Comparison of ENCODE assay signal across 38 cellular contexts in the genomic region with DNA sequence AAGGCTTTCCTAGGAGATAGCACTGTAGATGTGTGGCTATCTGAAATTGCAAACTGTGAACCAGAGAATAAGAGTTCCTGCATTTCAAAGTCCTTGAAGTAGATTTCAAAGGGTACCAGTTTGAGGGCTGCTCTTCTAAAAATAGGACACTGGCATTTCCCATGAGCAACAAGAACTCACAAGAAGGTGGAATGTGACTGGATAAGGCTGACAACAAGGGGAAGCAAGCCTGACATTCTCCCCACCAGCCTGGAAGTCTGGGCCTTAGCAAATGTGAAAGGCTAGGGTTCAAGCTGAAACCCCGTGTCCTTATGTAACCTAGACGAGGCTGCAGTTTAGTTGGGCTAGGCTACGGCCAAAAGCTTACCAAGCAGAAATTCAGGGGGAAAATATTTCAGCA. TPM values are rescaled to one million over a fixed set of nuclear protein-coding genes. Genes with fewer than 3 reads are reported as not detected.
A peak's percentile ranks its signal among the peaks of the same experiment; 100 is the strongest.
DNase-seq lines count a peak whose midpoint lies in the region; ATAC-seq, FAIRE-seq and TF ChIP-seq lines count a peak whose summit lies in the region.
"Had no signal": no experiment of that assay in that cellular context is flagged by ENCODE, and none has a peak within 500 bp of the region (broad histone marks: within the 10 kb centered on the region; RNA-seq: fewer than 3 reads in every experiment).

No MANE protein-coding gene starts in this region.

- no peak for FAIRE-seq in HepG2 (lab: Jason Lieb, UNC)
- FAIRE-seq: A204.1, D721Med, kidney, TTC549 had no signal

- POLR2A ChIA-PET in HepG2 (lab: Yijun Ruan, JAX) = no interaction called here

- no peak for TF ChIP-seq POLR2A in right lobe of liver (IDR thresholded peaks at IDR 0.05)
- no peak for TF ChIP-seq POLR2A in HepG2 (IDR thresholded peaks at IDR 0.05; ENCODE audit: insufficient read depth in 1 of 2, low read depth in 2 of 2, low read length in 2 of 2)

- H3K27me3 ChIP-seq in right lobe of liver (no peaks in the 10 kb centered on the region), HepG2 (ENCODE audit: control insufficient read depth in 1 of 2, insufficient read depth in 2 of 2, low read length in 2 of 2) (0 out of 5 replicates have a peak, but pooled peaks cover 0 to 6% of the 10 kb centered on the region in 2 experiments), heart right ventricle (no peaks in the 10 kb centered on the region), upper lobe of right lung (no peaks in the 10 kb centered on the region)
- H3K27me3 ChIP-seq: suprapubic skin, vagina had no signal

- H3K79me2 ChIP-seq in HepG2 (ENCODE audit: insufficient read depth, low read length) = no peaks in the 10 kb centered on the region

- H3K4me1 Mint-ChIP-seq in osteocyte (ENCODE audit: unreplicated experiment) = peaks cover 32% of the 10 kb centered on the region
- H3K4me1 Mint-ChIP-seq: activated CD8-positive, alpha-beta memory T cell treated with anti-CD3 and anti-CD28 coated beads, Interleukin-2, amount 10 ng/mL, durations not matched to agents 7 days and 5 days; activated naive CD8-positive, alpha-beta T cell treated with anti-CD3 and anti-CD28 coated beads, Interleukin-2, amount 10 ng/mL, durations not matched to agents 7 days and 5 days; stimulated activated memory B cell treated with anti-CD40 and anti-IgM and Interleukin-4, amounts not matched to agents 10 μg/mL and 1 μg/mL and 100 μg/mL, for 72 hours had no signal

- H4K20me1 ChIP-seq in HepG2 (ENCODE audit: insufficient read depth, low read length) = no peaks in the 10 kb centered on the region

- H3K9ac ChIP-seq in HepG2 (ENCODE audit: insufficient read depth, low read depth, low read length) = no peak overlapping the region

- H3K36me3 Mint-ChIP-seq in osteocyte (ENCODE audit: unreplicated experiment) = no peaks in the 10 kb centered on the region
- H3K36me3 Mint-ChIP-seq: activated CD8-positive, alpha-beta memory T cell treated with anti-CD3 and anti-CD28 coated beads, Interleukin-2, amount 10 ng/mL, durations not matched to agents 7 days and 5 days; activated naive CD8-positive, alpha-beta T cell treated with anti-CD3 and anti-CD28 coated beads, Interleukin-2, amount 10 ng/mL, durations not matched to agents 7 days and 5 days; stimulated activated memory B cell treated with anti-CD40 and anti-IgM and Interleukin-4, amounts not matched to agents 10 μg/mL and 1 μg/mL and 100 μg/mL, for 72 hours had no signal

- H3K4me3 ChIP-seq in right lobe of liver (no peak overlapping the region), HepG2 (replicated peaks in 1 of 3; ENCODE audit: insufficient read depth in 1 of 3, low read depth in 2 of 3, low read length in 3 of 3) (no peak overlapping the region), heart right ventricle (no peak overlapping the region), mesodermal cell (ENCODE audit: extremely low read depth, insufficient read depth, low read length, poor library complexity, severe bottlenecking) (peak overlapping the region; percentile 3), upper lobe of right lung (no peak overlapping the region)
- H3K4me3 ChIP-seq: suprapubic skin, vagina had no signal

- TF ChIP-seq RAD21 in HepG2 (CRISPR knock-in tag; IDR thresholded peaks at IDR 0.05) = no peak

- CTCF ChIA-PET in HepG2 (lab: Yijun Ruan, JAX; ENCODE audit: low intra/inter-chr PET ratio, low total read pairs) = no interaction called here

- H3K27ac ChIP-seq in right lobe of liver (peak overlapping the region in 2 of 3 donors; percentile 0 to 47), HepG2 (ENCODE audit: extremely low read length, insufficient read depth, low read length) (no peak overlapping the region), heart right ventricle (peak overlapping the region; percentile 19 to 89 (median 78)), mesodermal cell (ENCODE audit: low read depth, low read length, severe bottlenecking) (peak overlapping the region; percentile 63), upper lobe of right lung (peak overlapping the region; percentile 19)
- H3K27ac ChIP-seq: suprapubic skin, vagina had no signal

- 18% methylated on average over 3 of the region's 3 CpGs for WGBS in right lobe of liver (ENCODE audit: insufficient coverage, low coverage, low lambda C conversion rate, missing lambda C conversion rate)
- WGBS in HepG2 (ENCODE audit: low lambda C conversion rate) = 8% methylated on average over 3 of the region's 3 CpGs
- whole genome bisulfite sequencing in heart right ventricle, 2 donors = 34 to 42% methylated on average over 3 of the region's 3 CpGs
- 60% methylated on average over 2 of the region's 3 CpGs; no CpG with 5 or more reads in 1 of the 2 experiments for WGBS in mesodermal cell (ENCODE audit: insufficient coverage in 2 of 2), 2 experiments

- no peaks in the 10 kb centered on the region for H3K9me3 ChIP-seq in right lobe of liver
- no peaks in the 10 kb centered on the region for H3K9me3 ChIP-seq in HepG2 (ENCODE audit: low read length)
- no peaks in the 10 kb centered on the region for H3K9me3 ChIP-seq in heart right ventricle
- H3K9me3 ChIP-seq in mesodermal cell (ENCODE audit: control insufficient read depth, low read length) = no peaks in the 10 kb centered on the region
- no peaks in the 10 kb centered on the region for H3K9me3 ChIP-seq in upper lobe of right lung
- H3K9me3 ChIP-seq: suprapubic skin, vagina had no signal

- no peak for TF ChIP-seq EP300 in HepG2 (IDR thresholded peaks at IDR 0.05; ENCODE audit: low read depth in 2 of 2, low read length in 2 of 2)
- no peak for TF ChIP-seq EP300 in HepG2 (CRISPR knock-in tag; IDR thresholded peaks at IDR 0.05; ENCODE audit: borderline replicate concordance)

- no peak overlapping the region for H3K4me2 ChIP-seq in HepG2 (ENCODE audit: low read depth, low read length)

- no peak for TF ChIP-seq CTCF in right lobe of liver (IDR thresholded peaks at IDR 0.05)
- TF ChIP-seq CTCF in HepG2 (CRISPR knock-in tag; IDR thresholded peaks at IDR 0.05) = no peak
- no peak for TF ChIP-seq CTCF in heart right ventricle (IDR thresholded peaks at IDR 0.05)
- TF ChIP-seq CTCF in upper lobe of right lung (IDR thresholded peaks at IDR 0.05) = no peak
- no peak for TF ChIP-seq CTCF in osteocyte (IDR thresholded peaks at IDR 0.05)

- in situ Hi-C loops in HepG2 (cut with HindIII; ENCODE audit: extremely low pct_ligation_motif_present, low pct_unique_long_range_greater_than_20kb) = no loop called here

- no peaks in the 10 kb centered on the region for H3K27me3 Mint-ChIP-seq in osteocyte (ENCODE audit: unreplicated experiment)

- H3K4me1 ChIP-seq in right lobe of liver (peaks cover 0 to 14% (median 4%) of the 10 kb centered on the region in 4 donors), HepG2 (ENCODE audit: insufficient read depth, low read length) (no peaks in the 10 kb centered on the region), heart right ventricle (peaks cover 3 to 46% (median 18%) of the 10 kb centered on the region in 9 donors), mesodermal cell (ENCODE audit: control insufficient read depth, insufficient read depth, low read length, poor library complexity, severe bottlenecking) (peaks cover 33% of the 10 kb centered on the region), upper lobe of right lung (peaks cover 7% of the 10 kb centered on the region)
- H3K4me1 ChIP-seq: vagina had no signal

- no TSS peak for BruUV-seq in HepG2 (replicated peaks; lab: Mats Ljungman, UMichigan)

- H3K36me3 ChIP-seq in right lobe of liver = no peaks in the 10 kb centered on the region
- H3K36me3 ChIP-seq in HepG2 (replicated peaks in 1 of 2; ENCODE audit: control insufficient read depth in 1 of 2, insufficient read depth in 2 of 2, low read length in 2 of 2) = no peaks in the 10 kb centered on the region
- H3K36me3 ChIP-seq in heart right ventricle = no peaks in the 10 kb centered on the region
- H3K36me3 ChIP-seq in mesodermal cell (ENCODE audit: control insufficient read depth, insufficient read depth, low read length) = no peaks in the 10 kb centered on the region
- H3K36me3 ChIP-seq in upper lobe of right lung = no peaks in the 10 kb centered on the region
- H3K36me3 ChIP-seq: suprapubic skin, vagina had no signal

- no peak overlapping the region for H3K4me3 Mint-ChIP-seq in osteocyte (ENCODE audit: unreplicated experiment)
- H3K4me3 Mint-ChIP-seq: activated CD8-positive, alpha-beta memory T cell treated with anti-CD3 and anti-CD28 coated beads, Interleukin-2, amount 10 ng/mL, durations not matched to agents 7 days and 5 days; activated naive CD8-positive, alpha-beta T cell treated with anti-CD3 and anti-CD28 coated beads, Interleukin-2, amount 10 ng/mL, durations not matched to agents 7 days and 5 days; CD4-positive, alpha-beta T cell; dendritic cell treated with granulocyte-macrophage colony-stimulating factor and Interleukin-4, amounts not matched to agents 40 ng/mL and 50 ng/mL, for 4 days; endodermal cell; neural crest cell; stimulated activated memory B cell treated with anti-CD40 and anti-IgM and Interleukin-4, amounts not matched to agents 10 μg/mL and 1 μg/mL and 100 μg/mL, for 72 hours; T-helper 1 cell treated with Interleukin-12 subunit alpha and Interleukin-12 subunit beta and Interleukin-4 antibody, amounts not matched to agents 30 μg/mL and 1 μg/mL, for 36 hours had no signal

- H3K9me3 Mint-ChIP-seq in osteocyte (ENCODE audit: unreplicated experiment) = no peaks in the 10 kb centered on the region
- H3K9me3 Mint-ChIP-seq: activated naive CD8-positive, alpha-beta T cell treated with anti-CD3 and anti-CD28 coated beads, Interleukin-2, amount 10 ng/mL, durations not matched to agents 7 days and 5 days had no signal

- no peak overlapping the region for H3K27ac Mint-ChIP-seq in osteocyte (ENCODE audit: unreplicated experiment)
- H3K27ac Mint-ChIP-seq: activated CD8-positive, alpha-beta memory T cell treated with anti-CD3 and anti-CD28 coated beads, Interleukin-2, amount 10 ng/mL, durations not matched to agents 7 days and 5 days; activated naive CD8-positive, alpha-beta T cell treated with anti-CD3 and anti-CD28 coated beads, Interleukin-2, amount 10 ng/mL, durations not matched to agents 7 days and 5 days; CD4-positive, alpha-beta T cell; dendritic cell treated with granulocyte-macrophage colony-stimulating factor and Interleukin-4, amounts not matched to agents 40 ng/mL and 50 ng/mL, for 4 days; endodermal cell; stimulated activated memory B cell treated with anti-CD40 and anti-IgM and Interleukin-4, amounts not matched to agents 10 μg/mL and 1 μg/mL and 100 μg/mL, for 72 hours; T-helper 1 cell treated with Interleukin-12 subunit alpha and Interleukin-12 subunit beta and Interleukin-4 antibody, amounts not matched to agents 30 μg/mL and 1 μg/mL, for 36 hours had no signal

- DNase-seq in right lobe of liver (no peak), HepG2 (ENCODE audit: low spot score) (no peak), heart right ventricle (peak in 1 of 2 donors; percentile 40), upper lobe of right lung (no peak), COR-L47 (lab: John Stamatoyannopoulos, UW) (no peak), osteocyte (ENCODE audit: extremely low spot score, unreplicated experiment) (no peak), CD1c-positive myeloid dendritic cell (ENCODE audit: extremely low spot score) (no peak)
- DNase-seq: activated CD4-positive, CD25-positive, alpha-beta regulatory T cell; activated CD8-positive, alpha-beta memory T cell treated with anti-CD3 and anti-CD28 coated beads, Interleukin-2, amount 10 ng/mL, durations not matched to agents 7 days and 5 days; activated gamma-delta T cell treated with Interleukin-2 at 50 U/mL for 16 hours; activated naive CD8-positive, alpha-beta T cell treated with anti-CD3 and anti-CD28 coated beads, Interleukin-2, amount 10 ng/mL, durations not matched to agents 7 days and 5 days; activated T-cell treated with anti-CD3 and anti-CD28 coated beads, Interleukin-2, amount 50 U/mL, for 48 hours; AML-193; aorta; CD4-positive, alpha-beta T cell; central memory CD4-positive, alpha-beta T cell; DND-41; endodermal cell; GOT3; KBM-7; kidney; mammary epithelial cell; NCI-H1105; NCI-H187; NCI-H2171; NCI-H510A; posterior cingulate gyrus; stimulated activated CD4-positive, alpha-beta T cell treated with anti-CD3 and anti-CD28 coated beads, Interleukin-15, amount 100 ng/mL, for 24 hours had no signal

- intact Hi-C loops in right lobe of liver (cut with DNase I) (no loop called here), HepG2 (cut with micrococcal nuclease; ENCODE audit: unreplicated experiment) (no loop called here), heart right ventricle (cut with DNase I) (loop anchor here in 1 of 10 donors (5.0 kb wide), 1 partner anchor 41 kb away; no protein-coding TSS in a partner anchor), upper lobe of right lung (cut with DNase I) (no loop called here)

- no peak overlapping the region for H2AFZ ChIP-seq in HepG2 (ENCODE audit: low read length)

- ATAC-seq in right lobe of liver (peak in 3 of 4 donors; percentile 22 to 36 (median 23)), HepG2 (no peak), heart right ventricle (peak; percentile 79 to 93 (median 88)), upper lobe of right lung (peak; percentile 67)
- ATAC-seq: activated CD8-positive, alpha-beta memory T cell treated with anti-CD3 and anti-CD28 coated beads, Interleukin-2, amount 10 ng/mL, durations not matched to agents 7 days and 5 days; stimulated activated memory B cell treated with anti-CD40 and anti-IgM and Interleukin-4, amounts not matched to agents 10 μg/mL and 1 μg/mL and 100 μg/mL, for 72 hours had no signal

RNA-seq across cellular contexts. Expression of a gene that starts 18.7 kb away (rescaled TPM):
- 10 to 100 TPM; 22.5 to 57.3 (median 35.9) TPM for total RNA-seq in right lobe of liver
- total RNA-seq in HepG2 (2016; rRNA removed; fragmentation: Illumina TruSeq; extraction: Trizol) = 25.9 and 37.2 TPM in 2 replicates
- total RNA-seq in HepG2 (2016; cell fraction: cytosol; rRNA removed; fragmentation: Illumina TruSeq; extraction: Trizol; ENCODE audit: low read depth) = 16.0 and 19.2 TPM in 2 replicates
- 23.9 and 35.3 TPM in 2 replicates for total RNA-seq in HepG2 (2016; cell fraction: insoluble cytoplasmic fraction; rRNA removed; fragmentation: Illumina TruSeq; extraction: Trizol)
- total RNA-seq in HepG2 (2016; cell fraction: membrane; rRNA removed; fragmentation: Illumina TruSeq; extraction: Trizol) = 14.1 and 17.3 TPM in 2 replicates
- 32.5 and 44.1 TPM in 2 replicates for total RNA-seq in HepG2 (2016; cell fraction: nucleus; rRNA removed; fragmentation: Illumina TruSeq; extraction: Trizol)
- polyA plus RNA-seq in HepG2 (2011; rRNA removed) = 24.7 and 27.1 TPM in 2 replicates
- polyA plus RNA-seq in HepG2 (2011; cell fraction: cytosol; rRNA removed) = 13.9 and 20.4 TPM in 2 replicates
- 17.6 and 17.9 TPM in 2 replicates for polyA plus RNA-seq in HepG2 (2011; cell fraction: nucleus; rRNA removed)
- 20.7 and 23.9 TPM in 2 replicates for polyA plus RNA-seq in HepG2 (2012)
- polyA plus RNA-seq in HepG2 (2016; cell fraction: cytosol; fragmentation: Illumina TruSeq; extraction: Trizol; ENCODE audit: low read depth) = 0.76 and 0.90 TPM in 2 replicates
- 33.8 and 36.8 TPM in 2 replicates for polyA plus RNA-seq in HepG2 (2016; cell fraction: insoluble cytoplasmic fraction; fragmentation: Illumina TruSeq; extraction: Trizol; ENCODE audit: low read depth)
- polyA plus RNA-seq in HepG2 (2016; cell fraction: membrane; fragmentation: Illumina TruSeq; extraction: Trizol; ENCODE audit: low read depth) = 2.9 and 3.8 TPM in 2 replicates
- polyA plus RNA-seq in HepG2 (2016; cell fraction: nucleus; fragmentation: Illumina TruSeq; extraction: Trizol; ENCODE audit: insufficient read depth, low read depth) = 29.5 and 33.1 TPM in 2 replicates
- 27.9 and 33.8 TPM in 2 replicates for polyA minus RNA-seq in HepG2 (2011; rRNA and poly(A)+ RNA removed; ENCODE audit: low replicate concordance)
- polyA minus RNA-seq in HepG2 (2011; cell fraction: cytosol; rRNA and poly(A)+ RNA removed) = 24.0 and 34.0 TPM in 2 replicates
- 74.8 and 91.5 TPM in 2 replicates for polyA minus RNA-seq in HepG2 (2011; cell fraction: nucleus; rRNA and poly(A)+ RNA removed)
- 100 to 1,000 TPM in 8 of 10 donors, 10 to 100 TPM in 2; 89.0 to 166 (median 126) TPM for total RNA-seq in heart right ventricle
- polyA plus RNA-seq in heart right ventricle = 10 to 100 TPM; 22.8 to 32.8 TPM
- polyA plus RNA-seq in mesodermal cell (2013, experiment 1 of 2) = 118 TPM
- 106 TPM for polyA plus RNA-seq in mesodermal cell (2013, experiment 2 of 2)
- 147 TPM for total RNA-seq in upper lobe of right lung
- 113 and 119 TPM in 2 replicates for total RNA-seq in osteocyte
- total RNA-seq: activated CD8-positive, alpha-beta memory T cell treated with anti-CD3 and anti-CD28 coated beads, Interleukin-2, amount 10 ng/mL, durations not matched to agents 7 days and 5 days; activated naive CD8-positive, alpha-beta T cell treated with anti-CD3 and anti-CD28 coated beads, Interleukin-2, amount 10 ng/mL, durations not matched to agents 7 days and 5 days; CD4-positive, alpha-beta T cell had no signal
